Comparison of ENCODE assay signal across 24 cellular contexts in genomic region chr7:77313876-77314480, GRCh38.
"Had no signal": no experiment of that assay in that cellular context is flagged by ENCODE, and none has a peak within 500 bp of the region (broad histone marks: within the 10 kb centered on the region; RNA-seq: fewer than 3 reads in every experiment).

No MANE protein-coding gene starts in this region.

- H3K27ac ChIP-seq: cardiac muscle cell, colonic mucosa, epithelial cell of prostate, gastrocnemius medialis, hepatocyte, suprapubic skin, transverse colon, uterus had no signal

- H3K4me1 ChIP-seq: colonic mucosa, uterus had no signal

- H3K4me3 ChIP-seq: cardiac muscle cell, colonic mucosa, gastrocnemius medialis, hepatocyte, suprapubic skin, transverse colon, uterus had no signal

- H3K36me3 ChIP-seq: cardiac muscle cell, colonic mucosa, transverse colon, uterus had no signal

- H3K27me3 ChIP-seq: cardiac muscle cell, colonic mucosa, gastrocnemius medialis, hepatocyte, suprapubic skin, transverse colon, uterus had no signal

- H3K9me3 ChIP-seq: colonic mucosa, gastrocnemius medialis, suprapubic skin, transverse colon, uterus had no signal

- ATAC-seq: activated CD4-positive, alpha-beta T cell treated with anti-CD3 and anti-CD28 coated beads for 36 hours; activated naive CD4-positive, alpha-beta T cell treated with anti-CD3 and anti-CD28 coated beads, Interleukin-2, amount 50 U/mL, for 72 hours; activated T-cell treated with anti-CD3 and anti-CD28 coated beads, Interleukin-2, amount 50 U/mL, for 72 hours; gastrocnemius medialis; naive thymus-derived CD8-positive, alpha-beta T cell; stimulated activated effector memory CD8-positive, alpha-beta T cell treated with anti-CD3 and anti-CD28 coated beads, Interleukin-12 subunit alpha, Interleukin-12 subunit beta, amount 100 ng/mL, for 72 hours; T-cell had no signal

- DNase-seq: activated CD4-positive, alpha-beta T cell treated with anti-CD3 and anti-CD28 coated beads for 36 hours; activated CD4-positive, alpha-beta T cell treated with anti-CD3 and anti-CD28 coated beads, Interleukin-2, amount 50 U/mL, for 4 hours; activated CD4-positive, CD25-positive, alpha-beta regulatory T cell; activated naive CD4-positive, alpha-beta T cell; activated T-cell treated with anti-CD3 and anti-CD28 coated beads for 4 hours; activated T-cell treated with anti-CD3 and anti-CD28 coated beads, Interleukin-2, amount 50 U/mL, for 72 hours; cerebellar nuclear complex; colonic mucosa; effector CD8-positive, alpha-beta T cell; gastrocnemius medialis; left cardiac atrium; midbrain; naive thymus-derived CD8-positive, alpha-beta T cell; stimulated activated CD4-positive, alpha-beta T cell treated with anti-CD3 and anti-CD28 coated beads, Interleukin-12 subunit alpha, Interleukin-12 subunit beta, amount 100 ng/mL, for 4 hours; stimulated activated CD4-positive, alpha-beta T cell treated with anti-CD3 and anti-CD28 coated beads, Interleukin-4, amount 100 ng/mL, for 1 hour; T-cell; transverse colon; uterus had no signal
